Comparison of ENCODE assay signal across 29 cellular contexts in the genomic region with DNA sequence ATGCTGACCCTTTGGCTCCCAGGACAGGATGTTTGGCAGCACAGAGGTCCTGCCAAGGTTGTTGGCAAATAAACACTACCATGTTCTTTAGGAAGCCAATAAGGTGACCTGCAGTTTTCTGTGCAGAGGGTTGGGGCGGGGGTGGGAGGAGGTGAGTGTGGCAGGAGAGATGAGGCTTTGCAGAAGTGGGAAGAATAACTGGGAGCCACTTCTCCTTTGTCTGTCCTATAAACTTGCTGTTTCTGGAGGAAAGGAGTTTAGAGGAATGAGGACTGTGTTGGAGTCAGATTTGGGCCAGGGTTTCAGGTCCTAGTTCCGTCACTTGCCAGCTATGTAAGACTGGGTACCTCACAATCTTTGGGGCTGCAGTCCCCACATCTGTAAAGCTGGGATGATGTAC.
"Had no signal": no experiment of that assay in that cellular context is flagged by ENCODE, and none has a peak within 500 bp of the region (broad histone marks: within the 10 kb centered on the region; RNA-seq: fewer than 3 reads in every experiment).

No MANE protein-coding gene starts in this region.

- H3K27ac ChIP-seq: ascending aorta, cardiac muscle cell, WERI-Rb-1 had no signal

- H3K36me3 ChIP-seq: ascending aorta, cardiac muscle cell, WERI-Rb-1 had no signal

- H3K27me3 ChIP-seq: ascending aorta had no signal

- H3K9me3 ChIP-seq: ascending aorta had no signal

- DNase-seq: activated CD4-positive, alpha-beta memory T cell treated with anti-CD3 and anti-CD28 coated beads, Interleukin-2, amount 10 ng/mL, durations not matched to agents 7 days and 5 days; activated CD4-positive, alpha-beta T cell treated with anti-CD3 and anti-CD28 coated beads for 1 hour; activated CD4-positive, alpha-beta T cell treated with anti-CD3 and anti-CD28 coated beads for 36 hours; activated CD4-positive, alpha-beta T cell treated with anti-CD3 and anti-CD28 coated beads for 48 hours; activated CD4-positive, alpha-beta T cell treated with anti-CD3 and anti-CD28 coated beads, Interleukin-2, amount 10 ng/mL, durations not matched to agents 7 days and 5 days; activated CD4-positive, alpha-beta T cell treated with anti-CD3 and anti-CD28 coated beads, Interleukin-2, amount 50 U/mL, for 48 hours; activated CD4-positive, CD25-positive, alpha-beta regulatory T cell; activated CD8-positive, alpha-beta memory T cell treated with anti-CD3 and anti-CD28 coated beads for 24 hours; activated CD8-positive, alpha-beta memory T cell treated with anti-CD3 and anti-CD28 coated beads, Interleukin-2, amount 10 ng/mL, durations not matched to agents 7 days and 5 days; activated CD8-positive, alpha-beta memory T cell treated with anti-CD3 and anti-CD28 coated beads, Interleukin-2, amount 50 U/mL, for 48 hours; activated CD8-positive, alpha-beta T cell treated with anti-CD3 and anti-CD28 coated beads, Interleukin-2, amount 10 ng/mL, durations not matched to agents 7 days and 5 days; activated effector memory CD4-positive, alpha-beta T cell treated with Interleukin-2 at 50 U/mL for 16 hours; activated gamma-delta T cell; activated naive CD4-positive, alpha-beta T cell treated with anti-CD3 and anti-CD28 coated beads, Interleukin-2, amount 10 ng/mL, durations not matched to agents 7 days and 5 days; activated naive CD4-positive, alpha-beta T cell treated with Interleukin-2 at 50 U/mL for 16 hours; activated naive CD8-positive, alpha-beta T cell treated with anti-CD3 and anti-CD28 coated beads, Interleukin-2, amount 10 ng/mL, durations not matched to agents 7 days and 5 days; activated naive CD8-positive, alpha-beta T cell treated with anti-CD3 and anti-CD28 coated beads, Interleukin-2, amount 50 U/mL, for 24 hours; activated T-cell treated with anti-CD3 and anti-CD28 coated beads, Interleukin-2, amount 50 U/mL, for 24 hours; activated T-cell treated with anti-CD3 and anti-CD28 coated beads, Interleukin-2, amount 50 U/mL, for 48 hours; amygdala; anterior cingulate cortex; caudate nucleus; cerebellar nuclear complex; T-helper 2 cell; T-helper 9 cell; WERI-Rb-1 had no signal

- H3K4me3 ChIP-seq: ascending aorta, cardiac muscle cell had no signal

- FAIRE-seq: bronchial epithelial cell had no signal

- H3K4me1 ChIP-seq: ascending aorta had no signal
